18 cellular contexts compared by ENCODE assay signal in the genomic region with DNA sequence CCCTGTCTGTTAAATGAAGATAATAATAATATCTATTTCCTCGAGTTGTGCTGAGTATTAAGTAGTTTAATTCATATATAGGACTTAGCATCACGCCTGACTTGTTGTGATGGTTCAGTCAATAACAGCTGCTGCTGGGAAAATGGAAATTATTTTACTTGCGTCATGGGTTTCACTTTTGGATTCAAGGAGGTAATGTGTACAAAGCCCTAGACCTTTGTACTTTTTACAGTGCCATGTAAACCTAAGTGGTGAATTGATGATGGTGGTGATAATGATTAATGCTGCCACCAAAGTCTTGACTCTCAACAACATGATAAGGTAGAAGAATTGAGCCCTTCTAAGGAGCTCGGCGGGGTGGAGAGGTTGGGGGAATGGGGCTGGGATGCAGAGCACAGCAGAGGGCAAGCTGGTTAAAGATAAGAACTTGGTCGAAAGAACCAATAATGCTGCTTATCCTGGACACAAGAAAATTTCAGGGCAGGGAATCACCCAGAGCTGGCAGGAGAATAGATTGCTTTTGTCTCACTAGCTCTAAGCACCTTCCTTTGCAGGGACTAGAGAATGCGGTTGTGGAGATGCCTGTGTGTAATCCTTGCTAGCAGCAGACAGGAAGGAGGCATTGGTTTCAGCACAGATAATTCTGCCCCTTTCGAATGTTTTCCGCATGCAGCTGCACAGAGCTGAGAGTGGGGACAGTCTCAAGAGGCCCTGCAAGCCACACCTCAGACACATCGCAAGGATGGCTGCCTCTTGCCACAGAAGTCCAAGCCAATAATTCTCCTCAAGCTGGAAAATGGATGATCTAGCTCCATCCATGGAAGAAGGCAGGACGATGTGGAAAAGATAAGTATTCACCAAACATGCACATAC.
A peak's percentile ranks its signal among the peaks of the same experiment; 100 is the strongest.
DNase-seq lines count a peak whose midpoint lies in the region; ATAC-seq, FAIRE-seq and TF ChIP-seq lines count a peak whose summit lies in the region.
"Had no signal": no experiment of that assay in that cellular context is flagged by ENCODE, and none has a peak within 500 bp of the region (broad histone marks: within the 10 kb centered on the region; RNA-seq: fewer than 3 reads in every experiment).

No MANE protein-coding gene starts in this region.

- DNase-seq in NCI-H774 (lab: John Stamatoyannopoulos, UW) (peak; percentile 23), HepG2 (ENCODE audit: low spot score) (peak; percentile 33), osteocyte (ENCODE audit: extremely low spot score, unreplicated experiment) (peak; percentile 46), LoVo (ENCODE audit: low spot score) (no peak)
- DNase-seq in activated CD4-positive, alpha-beta T cell treated with anti-CD3 and anti-CD28 coated beads for 36 hours, result no peak
- DNase-seq: EL, MG63, NCI-H1105, NCI-H1694 treated with DMSO at 0.1 percent for 48 hours, NCI-H446, NCI-H69 had no signal

- no peak overlapping the region for H3K4me3 Mint-ChIP-seq in osteocyte (ENCODE audit: unreplicated experiment)
- H3K4me3 Mint-ChIP-seq in activated CD4-positive, alpha-beta T cell treated with anti-CD3 and anti-CD28 coated beads for 36 hours, result no peak overlapping the region

- H3K4me1 Mint-ChIP-seq in osteocyte (ENCODE audit: unreplicated experiment), result no peaks in the 10 kb centered on the region
- no peaks in the 10 kb centered on the region for H3K4me1 Mint-ChIP-seq in activated CD4-positive, alpha-beta T cell treated with anti-CD3 and anti-CD28 coated beads for 36 hours

- no peaks in the 10 kb centered on the region for H3K27me3 Mint-ChIP-seq in osteocyte (ENCODE audit: unreplicated experiment)
- no peaks in the 10 kb centered on the region for H3K27me3 Mint-ChIP-seq in activated CD4-positive, alpha-beta T cell treated with anti-CD3 and anti-CD28 coated beads for 36 hours

- H3K4me1 ChIP-seq in BLaER1, result peaks cover 59% of the 10 kb centered on the region
- no peaks in the 10 kb centered on the region for H3K4me1 ChIP-seq in HepG2 (ENCODE audit: insufficient read depth, low read length)
- H3K4me1 ChIP-seq: SJSA1 had no signal

- BruUV-seq in HepG2 (replicated peaks; lab: Mats Ljungman, UMichigan), result no TSS peak

- TF ChIP-seq EP300 in HepG2 (IDR thresholded peaks at IDR 0.05; ENCODE audit: low read depth in 2 of 2, low read length in 2 of 2), result no peak
- TF ChIP-seq EP300 in HepG2 (CRISPR knock-in tag; IDR thresholded peaks at IDR 0.05; ENCODE audit: borderline replicate concordance), result no peak

- peak; percentile 43 for ATAC-seq in HepG2
- no peak for ATAC-seq in activated CD4-positive, alpha-beta T cell treated with anti-CD3 and anti-CD28 coated beads for 36 hours
- ATAC-seq in GM21737 (IDR thresholded peaks at IDR 0.05; ENCODE audit: unreplicated experiment), result no peak

- peaks cover 39% of the 10 kb centered on the region for H3K9me3 Mint-ChIP-seq in osteocyte (ENCODE audit: unreplicated experiment)
- H3K9me3 Mint-ChIP-seq in activated CD4-positive, alpha-beta T cell treated with anti-CD3 and anti-CD28 coated beads for 36 hours (ENCODE audit: low read depth), result peaks cover under 1% of the 10 kb centered on the region

- H3K27ac Mint-ChIP-seq in osteocyte (ENCODE audit: unreplicated experiment), result no peak overlapping the region
- H3K27ac Mint-ChIP-seq in activated CD4-positive, alpha-beta T cell treated with anti-CD3 and anti-CD28 coated beads for 36 hours, result no peak overlapping the region

- H3K9ac ChIP-seq in BLaER1 (peak overlapping the region; percentile 72), HepG2 (ENCODE audit: insufficient read depth, low read depth, low read length) (no peak overlapping the region)

- CTCF ChIA-PET in HepG2 (lab: Yijun Ruan, JAX; ENCODE audit: low intra/inter-chr PET ratio, low total read pairs), result no interaction called here
- CTCF ChIA-PET in activated CD4-positive, alpha-beta T cell treated with anti-CD3 and anti-CD28 coated beads for 36 hours (lab: Charles Lee), result no interaction called here

- no peaks in the 10 kb centered on the region for H3K27me3 ChIP-seq in BLaER1
- H3K27me3 ChIP-seq in HepG2 (ENCODE audit: control insufficient read depth in 1 of 2, insufficient read depth in 2 of 2, low read length in 2 of 2), result peaks cover 0 to 8% of the 10 kb centered on the region in 2 experiments; a peak in 1 of 5 replicates
- H3K27me3 ChIP-seq: MG63, SJSA1 had no signal

- H3K79me2 ChIP-seq in HepG2 (ENCODE audit: insufficient read depth, low read length), result no peaks in the 10 kb centered on the region

- TF ChIP-seq POLR2A in HepG2 (IDR thresholded peaks at IDR 0.05; ENCODE audit: insufficient read depth in 1 of 2, low read depth in 2 of 2, low read length in 2 of 2), result no peak

- H3K4me3 ChIP-seq in BLaER1, result peak overlapping the region; percentile 58
- no peak overlapping the region for H3K4me3 ChIP-seq in HepG2 (replicated peaks in 1 of 3; ENCODE audit: insufficient read depth in 1 of 3, low read depth in 2 of 3, low read length in 3 of 3)
- H3K4me3 ChIP-seq: MG63, SJSA1 had no signal

- no peak for TF ChIP-seq RAD21 in HepG2 (CRISPR knock-in tag; IDR thresholded peaks at IDR 0.05)

- H3K27ac ChIP-seq in BLaER1 (peak overlapping the region; percentile 87), HepG2 (ENCODE audit: extremely low read length, insufficient read depth, low read length) (no peak overlapping the region)
- H3K27ac ChIP-seq: C4-2B, SJSA1 had no signal

- intact Hi-C loops in HepG2 (cut with micrococcal nuclease; ENCODE audit: unreplicated experiment), result no loop called here
- intact Hi-C loops in activated CD4-positive, alpha-beta T cell treated with anti-CD3 and anti-CD28 coated beads for 36 hours (cut with DNase I, micrococcal nuclease), result no loop called here

- in situ Hi-C loops in HepG2 (cut with HindIII; ENCODE audit: extremely low pct_ligation_motif_present, low pct_unique_long_range_greater_than_20kb), result no loop called here

- H3K9me3 ChIP-seq in BLaER1 (no peaks in the 10 kb centered on the region), HepG2 (ENCODE audit: low read length) (no peaks in the 10 kb centered on the region)
- H3K9me3 ChIP-seq: MG63, SJSA1 had no signal

- 21% methylated on average over 11 of the region's 11 CpGs for WGBS in HepG2 (ENCODE audit: low lambda C conversion rate)

- H3K36me3 ChIP-seq in BLaER1, result no peaks in the 10 kb centered on the region
- H3K36me3 ChIP-seq in HepG2 (replicated peaks in 1 of 2; ENCODE audit: control insufficient read depth in 1 of 2, insufficient read depth in 2 of 2, low read length in 2 of 2), result no peaks in the 10 kb centered on the region
- H3K36me3 ChIP-seq: MG63, SJSA1 had no signal

- H3K4me2 ChIP-seq in BLaER1, result peak overlapping the region; percentile 96
- H3K4me2 ChIP-seq in HepG2 (ENCODE audit: low read depth, low read length), result no peak overlapping the region

- POLR2A ChIA-PET in HepG2 (lab: Yijun Ruan, JAX), result no interaction called here
- POLR2A ChIA-PET in activated CD4-positive, alpha-beta T cell treated with anti-CD3 and anti-CD28 coated beads for 36 hours (lab: Charles Lee), result no interaction called here

- H3K36me3 Mint-ChIP-seq in osteocyte (ENCODE audit: unreplicated experiment), result no peaks in the 10 kb centered on the region
- no peaks in the 10 kb centered on the region for H3K36me3 Mint-ChIP-seq in activated CD4-positive, alpha-beta T cell treated with anti-CD3 and anti-CD28 coated beads for 36 hours (ENCODE audit: low read depth)

- H4K20me1 ChIP-seq in BLaER1 (no peaks in the 10 kb centered on the region), HepG2 (ENCODE audit: insufficient read depth, low read length) (no peaks in the 10 kb centered on the region)

- TF ChIP-seq CTCF in HepG2 (CRISPR knock-in tag; IDR thresholded peaks at IDR 0.05) (no peak), osteocyte (IDR thresholded peaks at IDR 0.05) (no peak)

- no peak overlapping the region for H2AFZ ChIP-seq in HepG2 (ENCODE audit: low read length)

- FAIRE-seq in HepG2 (lab: Jason Lieb, UNC), result no peak
- FAIRE-seq: A204.1, GM19239, H54 had no signal

TF ChIP-seq in HepG2, 621 proteins besides CTCF, POLR2A, EP300 and RAD21:
- TF ChIP-seq CEBPB (IDR thresholded peaks at IDR 0.05; ENCODE audit: borderline replicate concordance, low read depth, low read length), result peak; percentile 26; the same call in 1 of the 2 replicates
- TF ChIP-seq ZNF552 (CRISPR knock-in tag; IDR thresholded peaks at IDR 0.05; ENCODE audit: borderline replicate concordance), result no peak
- 0 out of 4 replicates have a peak, but pooled peaks of 1 of the 2 experiments have one; percentile 25 for TF ChIP-seq MAFK (conservative IDR thresholded peaks at IDR 0.05 in 1 of 2, IDR thresholded peaks at IDR 0.05 in 1 of 2; ENCODE audit: low read length in 2 of 2)
- TF ChIP-seq HNF4A (CRISPR knock-in tag; IDR thresholded peaks at IDR 0.05), result peak; percentile 20; the same call in 1 of the 2 replicates
- TF ChIP-seq, protein P1, sequence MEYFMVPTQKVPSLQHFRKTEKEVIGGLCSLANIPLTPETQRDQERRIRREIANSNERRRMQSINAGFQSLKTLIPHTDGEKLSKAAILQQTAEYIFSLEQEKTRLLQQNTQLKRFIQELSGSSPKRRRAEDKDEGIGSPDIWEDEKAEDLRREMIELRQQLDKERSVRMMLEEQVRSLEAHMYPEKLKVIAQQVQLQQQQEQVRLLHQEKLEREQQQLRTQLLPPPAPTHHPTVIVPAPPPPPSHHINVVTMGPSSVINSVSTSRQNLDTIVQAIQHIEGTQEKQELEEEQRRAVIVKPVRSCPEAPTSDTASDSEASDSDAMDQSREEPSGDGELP (IDR thresholded peaks at IDR 0.05; ENCODE audit: borderline replicate concordance, low read depth), result 0 out of 2 replicates have a peak, but pooled peaks have one; percentile 10
TF ChIP-seq in HepG2: peak in this region for 4.

Comparison
In these comparisons a context has a peak if more than half of its experiments do, and no peak if none do; other contexts are left out.
1. DNase-seq: peak in NCI-H774 (single experiment), HepG2 (single experiment) and osteocyte (single experiment); none in activated CD4-positive, alpha-beta T cell treated with anti-CD3 and anti-CD28 coated beads for 36 hours (single experiment) and LoVo (single experiment).